Comparison of ENCODE assay signal across 11 cellular contexts in genomic region chr16:74771656-74772315, GRCh38. TPM values are rescaled to one million over a fixed set of nuclear protein-coding genes. Genes with fewer than 3 reads are reported as not detected.
DNase-seq lines count a peak whose midpoint lies in the region; ATAC-seq and TF ChIP-seq lines count a peak whose summit lies in the region.
"Had no signal": no experiment of that assay in that cellular context is flagged by ENCODE, and none has a peak within 500 bp of the region (broad histone marks: within the 10 kb centered on the region; RNA-seq: fewer than 3 reads in every experiment).

No MANE protein-coding gene starts in this region.

- H3K27ac ChIP-seq in Peyer's patch: peak overlapping the region in 1 of 4 donors; percentile 3

- TF ChIP-seq CTCF in GM13976 (IDR thresholded peaks at IDR 0.05; ENCODE audit: borderline replicate concordance, control extremely low read depth, extremely low read depth, insufficient read depth, missing control alignments) (no peak), Peyer's patch (IDR thresholded peaks at IDR 0.05) (no peak)

- H3K4me1 ChIP-seq in Peyer's patch: peaks cover 0 to 17% (median 2%) of the 10 kb centered on the region in 4 donors

- no peaks in the 10 kb centered on the region for H3K9me3 Mint-ChIP-seq in activated naive CD4-positive, alpha-beta T cell treated with anti-CD3 and anti-CD28 coated beads, Interleukin-2, amount 10 ng/mL, durations not matched to agents 7 days and 5 days

- in situ Hi-C loops in GM13976 (cut with MboI; ENCODE audit: low sequenced_read_pairs, unreplicated experiment): no loop called here

- peak; percentile 80 for DNase-seq in GM13976 (ENCODE audit: low spot score)
- DNase-seq in Peyer's patch: peak in 2 of 3 donors; percentile 46 to 62
- no peak for DNase-seq in NCI-H2227 treated with DMSO at 0.1 percent for 48 hours (lab: John Stamatoyannopoulos, UW)
- DNase-seq in activated naive CD4-positive, alpha-beta T cell treated with anti-CD3 and anti-CD28 coated beads, Interleukin-2, amount 10 ng/mL, durations not matched to agents 7 days and 5 days: no peak
- no peak for DNase-seq in NCI-H2107 treated with DMSO at 0.1 percent for 48 hours (lab: John Stamatoyannopoulos, UW; ENCODE audit: unreplicated experiment)
- no peak for DNase-seq in SHP77 (lab: John Stamatoyannopoulos, UW)
- DNase-seq: mesenchymal stem cell had no signal

- no peak for TF ChIP-seq POLR2A in Peyer's patch (IDR thresholded peaks at IDR 0.05)

- H3K36me3 ChIP-seq in Peyer's patch: peaks cover 0 to 5% (median 0%) of the 10 kb centered on the region in 3 donors

- no peaks in the 10 kb centered on the region for H3K9me3 ChIP-seq in Peyer's patch

- H3K27me3 Mint-ChIP-seq in activated naive CD4-positive, alpha-beta T cell treated with anti-CD3 and anti-CD28 coated beads, Interleukin-2, amount 10 ng/mL, durations not matched to agents 7 days and 5 days: peaks cover 72% of the 10 kb centered on the region

- CTCF ChIA-PET in activated naive CD4-positive, alpha-beta T cell treated with anti-CD3 and anti-CD28 coated beads, Interleukin-2, amount 10 ng/mL, durations not matched to agents 7 days and 5 days (lab: Charles Lee): no interaction called here

- no peaks in the 10 kb centered on the region for H3K36me3 Mint-ChIP-seq in activated naive CD4-positive, alpha-beta T cell treated with anti-CD3 and anti-CD28 coated beads, Interleukin-2, amount 10 ng/mL, durations not matched to agents 7 days and 5 days

- no peaks in the 10 kb centered on the region for H3K27me3 ChIP-seq in Peyer's patch

- peaks cover 13% of the 10 kb centered on the region for H3K4me1 Mint-ChIP-seq in activated naive CD4-positive, alpha-beta T cell treated with anti-CD3 and anti-CD28 coated beads, Interleukin-2, amount 10 ng/mL, durations not matched to agents 7 days and 5 days

- ATAC-seq in GM19452 (IDR thresholded peaks at IDR 0.05; ENCODE audit: unreplicated experiment) (peak; percentile 60), HG02943 (IDR thresholded peaks at IDR 0.05; ENCODE audit: low read depth, unreplicated experiment) (peak; percentile 51)
- ATAC-seq: sciatic nerve had no signal

- no peak overlapping the region for H3K27ac Mint-ChIP-seq in activated naive CD4-positive, alpha-beta T cell treated with anti-CD3 and anti-CD28 coated beads, Interleukin-2, amount 10 ng/mL, durations not matched to agents 7 days and 5 days
- H3K27ac Mint-ChIP-seq: CD14-positive monocyte had no signal

- no peak overlapping the region for H3K4me3 ChIP-seq in Peyer's patch

- no peak overlapping the region for H3K4me3 Mint-ChIP-seq in activated naive CD4-positive, alpha-beta T cell treated with anti-CD3 and anti-CD28 coated beads, Interleukin-2, amount 10 ng/mL, durations not matched to agents 7 days and 5 days
- H3K4me3 Mint-ChIP-seq: CD14-positive monocyte had no signal

RNA-seq across cellular contexts. Expression of gene FA2H, which starts 2.8 kb away (rescaled TPM):
- 10 to 100 TPM in 3 of 4 donors, 1 to 10 TPM in 1; 6.6 to 36.9 (median 24.7) TPM for total RNA-seq in Peyer's patch

Comparison
In these comparisons a context has a peak if more than half of its experiments do, and no peak if none do; other contexts are left out.
1. DNase-seq: peak in GM13976 (single experiment) and Peyer's patch (2 of 3); none in NCI-H2227 treated with DMSO at 0.1 percent for 48 hours (single experiment), activated naive CD4-positive, alpha-beta T cell treated with anti-CD3 and anti-CD28 coated beads, Interleukin-2, amount 10 ng/mL, durations not matched to agents 7 days and 5 days (single experiment), NCI-H2107 treated with DMSO at 0.1 percent for 48 hours (single experiment) and SHP77 (0 of 2).